28 cellular contexts compared by ENCODE assay signal in genomic region chr7:158204453-158204852, GRCh38.
"Had no signal": no experiment of that assay in that cellular context is flagged by ENCODE, and none has a peak within 500 bp of the region (broad histone marks: within the 10 kb centered on the region; RNA-seq: fewer than 3 reads in every experiment).

No MANE protein-coding gene starts in this region.

- DNase-seq: naive thymus-derived CD4-positive, alpha-beta T cell; natural killer cell; occipital lobe; ovary; psoas muscle; right cardiac atrium; sigmoid colon; small intestine; stimulated activated CD4-positive, alpha-beta T cell treated with anti-CD3 and anti-CD28 coated beads, Interleukin-12 subunit alpha, Interleukin-12 subunit beta, amount 100 ng/mL, for 4 hours; stimulated activated CD4-positive, alpha-beta T cell treated with anti-CD3 and anti-CD28 coated beads, Interleukin-1b, Interleukin-23, amount 100 ng/mL, for 48 hours; stimulated activated CD4-positive, alpha-beta T cell treated with anti-CD3 and anti-CD28 coated beads, Interleukin-4, amount 100 ng/mL, for 1 hour; stimulated activated CD4-positive, alpha-beta T cell treated with anti-CD3 and anti-CD28 coated beads, Interleukin-4, amount 100 ng/mL, for 4 hours; stimulated activated CD8-positive, alpha-beta memory T cell treated with anti-CD3 and anti-CD28 coated beads, Interleukin-4, amount 100 ng/mL, for 48 hours; stimulated activated naive B cell treated with anti-CD40 and anti-IgM and Interleukin-4, amounts not matched to agents 10 μg/mL and 1 μg/mL and 100 μg/mL, for 72 hours; stimulated activated naive CD4-positive, alpha-beta T cell treated with Interleukin-2 at 50 U/mL for 16 hours; stomach; tibial artery; transverse colon; upper lobe of right lung; uterus had no signal

- H3K9ac ChIP-seq: neural progenitor cell, parathyroid adenoma had no signal

- H3K36me3 Mint-ChIP-seq: natural killer cell; neural progenitor cell; stimulated activated naive B cell treated with anti-CD40 and anti-IgM and Interleukin-4, amounts not matched to agents 10 μg/mL and 1 μg/mL and 100 μg/mL, for 72 hours; type B pancreatic cell had no signal

- H3K4me2 ChIP-seq: neural progenitor cell had no signal

- H3K4me1 ChIP-seq: neural progenitor cell, parathyroid adenoma, psoas muscle, right lobe of liver, sigmoid colon, spleen, stomach, tibial artery, transverse colon, upper lobe of right lung, uterus had no signal

- ATAC-seq: naive thymus-derived CD4-positive, alpha-beta T cell; natural killer cell; psoas muscle; right cardiac atrium; right lobe of liver; stimulated activated naive B cell treated with anti-CD40 and anti-IgM and Interleukin-4, amounts not matched to agents 10 μg/mL and 1 μg/mL and 100 μg/mL, for 72 hours; upper lobe of right lung had no signal

- H3K9me3 ChIP-seq: ovary, psoas muscle, sigmoid colon, stomach, transverse colon, upper lobe of right lung, uterus had no signal

- H3K79me2 ChIP-seq: parathyroid adenoma had no signal

- H3K27me3 Mint-ChIP-seq: progenitor cell of endocrine pancreas; stimulated activated naive B cell treated with anti-CD40 and anti-IgM and Interleukin-4, amounts not matched to agents 10 μg/mL and 1 μg/mL and 100 μg/mL, for 72 hours; type B pancreatic cell had no signal

- H3K4me1 Mint-ChIP-seq: naive thymus-derived CD4-positive, alpha-beta T cell; natural killer cell; nephron; neural progenitor cell; stimulated activated naive B cell treated with anti-CD40 and anti-IgM and Interleukin-4, amounts not matched to agents 10 μg/mL and 1 μg/mL and 100 μg/mL, for 72 hours had no signal

- H3K27ac ChIP-seq: neural progenitor cell, ovary, parathyroid adenoma, psoas muscle, right lobe of liver, sigmoid colon, spleen, stomach, tibial artery, transverse colon, upper lobe of right lung, uterus had no signal

- H3K27me3 ChIP-seq: neural progenitor cell, ovary, right lobe of liver, tibial artery, transverse colon, uterus had no signal

- H3K36me3 ChIP-seq: neural progenitor cell, ovary, right lobe of liver, sigmoid colon, spleen, stomach, tibial artery, transverse colon, upper lobe of right lung, uterus had no signal

- H2AFZ ChIP-seq: neural progenitor cell, parathyroid adenoma had no signal

- H3K4me3 ChIP-seq: neural progenitor cell, ovary, psoas muscle, right lobe of liver, sigmoid colon, spleen, stomach, tibial artery, transverse colon, upper lobe of right lung, uterus had no signal

- H3K27ac Mint-ChIP-seq: naive thymus-derived CD4-positive, alpha-beta T cell; natural killer cell; nephron; neural progenitor cell; progenitor cell of endocrine pancreas; stimulated activated naive B cell treated with anti-CD40 and anti-IgM and Interleukin-4, amounts not matched to agents 10 μg/mL and 1 μg/mL and 100 μg/mL, for 72 hours; stimulated activated naive CD8-positive, alpha-beta T cell treated with anti-CD3 and anti-CD28 coated beads, Interleukin-15, Interleukin-2, amounts not matched to agents 100 ng/mL and 50 ng/mL, for 24 hours; type B pancreatic cell had no signal

- FAIRE-seq: small intestine had no signal

- H3K4me3 Mint-ChIP-seq: naive thymus-derived CD4-positive, alpha-beta T cell; natural killer cell; nephron; neural progenitor cell; stimulated activated naive B cell treated with anti-CD40 and anti-IgM and Interleukin-4, amounts not matched to agents 10 μg/mL and 1 μg/mL and 100 μg/mL, for 72 hours; stimulated activated naive CD8-positive, alpha-beta T cell treated with anti-CD3 and anti-CD28 coated beads, Interleukin-15, Interleukin-2, amounts not matched to agents 100 ng/mL and 50 ng/mL, for 24 hours; type B pancreatic cell had no signal

- H3K9me3 Mint-ChIP-seq: type B pancreatic cell had no signal
